8 cellular contexts compared by ENCODE assay signal in genomic region chr16:89491974-89492687, GRCh38. TPM values are rescaled to one million over a fixed set of nuclear protein-coding genes. Genes with fewer than 3 reads are reported as not detected.
DNase-seq lines count a peak whose midpoint lies in the region; ATAC-seq and TF ChIP-seq lines count a peak whose summit lies in the region.

No MANE protein-coding gene starts in this region.

- no peaks in the 10 kb centered on the region for H3K9me3 Mint-ChIP-seq in activated T-cell treated with anti-CD3 and anti-CD28 coated beads, Interleukin-2, amount 50 U/mL, for 72 hours
- no peaks in the 10 kb centered on the region for H3K9me3 Mint-ChIP-seq in activated CD4-positive, alpha-beta memory T cell treated with anti-CD3 and anti-CD28 coated beads for 36 hours

- H3K4me1 ChIP-seq in iPS-18a (ENCODE audit: control insufficient read depth, low read depth, low read length), result peaks cover 10% of the 10 kb centered on the region
- H3K4me1 ChIP-seq in tibial artery, result peaks cover 0 to 35% (median 28%) of the 10 kb centered on the region in 4 donors

- H3K27ac ChIP-seq in iPS-18a (ENCODE audit: low read length) (no peak overlapping the region), tibial artery (peak overlapping the region; percentile 93 to 94)

- CTCF ChIA-PET in activated CD4-positive, alpha-beta memory T cell treated with anti-CD3 and anti-CD28 coated beads for 36 hours (lab: Charles Lee), result no interaction called here

- intact Hi-C loops in activated CD4-positive, alpha-beta memory T cell treated with anti-CD3 and anti-CD28 coated beads for 36 hours (cut with micrococcal nuclease), result loop anchor here (2.0 to 5.0 kb wide), 2 partner anchors 167 to 840 kb away; partner anchors contain the start of gene CYBA
- intact Hi-C loops in tibial artery (cut with DNase I; ENCODE audit: low total_unique reads), result no loop called here

- ATAC-seq in activated T-cell treated with anti-CD3 and anti-CD28 coated beads, Interleukin-2, amount 50 U/mL, for 72 hours (replicated peaks in 1 of 2), result no peak
- ATAC-seq in HG03378 (IDR thresholded peaks at IDR 0.05; ENCODE audit: unreplicated experiment) (no peak), esophagus mucosa (no peak)

- peaks cover 45% of the 10 kb centered on the region for H3K4me1 Mint-ChIP-seq in activated T-cell treated with anti-CD3 and anti-CD28 coated beads, Interleukin-2, amount 50 U/mL, for 72 hours (ENCODE audit: low read depth)
- H3K4me1 Mint-ChIP-seq in activated CD4-positive, alpha-beta memory T cell treated with anti-CD3 and anti-CD28 coated beads for 36 hours (ENCODE audit: low read depth), result peaks cover 34% of the 10 kb centered on the region

- no peaks in the 10 kb centered on the region for H3K27me3 ChIP-seq in iPS-18a (ENCODE audit: control insufficient read depth, insufficient read depth, low read length)
- H3K27me3 ChIP-seq in tibial artery, result no peaks in the 10 kb centered on the region

- peak overlapping the region; percentile 78 to 97 for H3K4me3 Mint-ChIP-seq in activated T-cell treated with anti-CD3 and anti-CD28 coated beads, Interleukin-2, amount 50 U/mL, for 72 hours
- peak overlapping the region; percentile 84 for H3K4me3 Mint-ChIP-seq in activated CD4-positive, alpha-beta memory T cell treated with anti-CD3 and anti-CD28 coated beads for 36 hours

- H3K9me3 ChIP-seq in iPS-18a (ENCODE audit: control insufficient read depth, low read depth, low read length) (no peaks in the 10 kb centered on the region), tibial artery (no peaks in the 10 kb centered on the region)

- H3K9ac ChIP-seq in iPS-18a (ENCODE audit: low read length), result no peak overlapping the region

- H3K36me3 ChIP-seq in iPS-18a (ENCODE audit: control insufficient read depth, low read depth, low read length) (no peaks in the 10 kb centered on the region), tibial artery (no peaks in the 10 kb centered on the region)

- POLR2A ChIA-PET in activated CD4-positive, alpha-beta memory T cell treated with anti-CD3 and anti-CD28 coated beads for 36 hours (lab: Charles Lee), result no interaction called here

- no peaks in the 10 kb centered on the region for H3K27me3 Mint-ChIP-seq in activated T-cell treated with anti-CD3 and anti-CD28 coated beads, Interleukin-2, amount 50 U/mL, for 72 hours (ENCODE audit: low read depth)
- no peaks in the 10 kb centered on the region for H3K27me3 Mint-ChIP-seq in activated CD4-positive, alpha-beta memory T cell treated with anti-CD3 and anti-CD28 coated beads for 36 hours

- DNase-seq in activated T-cell treated with anti-CD3 and anti-CD28 coated beads, Interleukin-2, amount 50 U/mL, for 72 hours, result no peak
- DNase-seq in activated T-cell treated with anti-CD3 and anti-CD28 coated beads, Interleukin-2, amount 50 U/mL, for 48 hours, result no peak
- no peak for DNase-seq in activated CD4-positive, alpha-beta memory T cell treated with anti-CD3 and anti-CD28 coated beads for 36 hours
- DNase-seq in tibial artery, result no peak
- DNase-seq in NCI-H2081 (lab: John Stamatoyannopoulos, UW), result no peak

- H3K4me3 ChIP-seq in iPS-18a (ENCODE audit: low read length) (peak overlapping the region; percentile 86), tibial artery (peak overlapping the region; percentile 80 to 100)

- H3K36me3 Mint-ChIP-seq in activated T-cell treated with anti-CD3 and anti-CD28 coated beads, Interleukin-2, amount 50 U/mL, for 72 hours (ENCODE audit: insufficient read depth in 2 of 2), result peaks cover 4 to 8% of the 10 kb centered on the region in 2 donors
- peaks cover 9% of the 10 kb centered on the region for H3K36me3 Mint-ChIP-seq in activated CD4-positive, alpha-beta memory T cell treated with anti-CD3 and anti-CD28 coated beads for 36 hours

- H3K27ac Mint-ChIP-seq in activated T-cell treated with anti-CD3 and anti-CD28 coated beads, Interleukin-2, amount 50 U/mL, for 72 hours, result peak overlapping the region; percentile 93
- peak overlapping the region; percentile 89 for H3K27ac Mint-ChIP-seq in activated CD4-positive, alpha-beta memory T cell treated with anti-CD3 and anti-CD28 coated beads for 36 hours

- TF ChIP-seq CTCF in tibial artery (IDR thresholded peaks at IDR 0.05), result no peak

RNA-seq across cellular contexts. Expression of gene ANKRD11, which starts 1.8 kb away (rescaled TPM):
- 100 to 1,000 TPM; 204 to 215 TPM for total RNA-seq in activated T-cell treated with anti-CD3 and anti-CD28 coated beads, Interleukin-2, amount 50 U/mL, for 72 hours
- 100 to 1,000 TPM; 126 to 133 TPM for total RNA-seq in activated CD4-positive, alpha-beta memory T cell treated with anti-CD3 and anti-CD28 coated beads for 36 hours
- total RNA-seq in esophagus mucosa, result 81.1 TPM

RNA-seq across cellular contexts. Expression of gene SPG7, which starts 16.1 kb away (rescaled TPM):
- 10 to 100 TPM; 67.4 to 82.1 TPM for total RNA-seq in activated T-cell treated with anti-CD3 and anti-CD28 coated beads, Interleukin-2, amount 50 U/mL, for 72 hours
- total RNA-seq in activated CD4-positive, alpha-beta memory T cell treated with anti-CD3 and anti-CD28 coated beads for 36 hours, result 10 to 100 TPM; 67.9 to 70.4 TPM
- 48.0 TPM for total RNA-seq in esophagus mucosa
